Comparison of ENCODE assay signal across 17 cellular contexts in the genomic region with DNA sequence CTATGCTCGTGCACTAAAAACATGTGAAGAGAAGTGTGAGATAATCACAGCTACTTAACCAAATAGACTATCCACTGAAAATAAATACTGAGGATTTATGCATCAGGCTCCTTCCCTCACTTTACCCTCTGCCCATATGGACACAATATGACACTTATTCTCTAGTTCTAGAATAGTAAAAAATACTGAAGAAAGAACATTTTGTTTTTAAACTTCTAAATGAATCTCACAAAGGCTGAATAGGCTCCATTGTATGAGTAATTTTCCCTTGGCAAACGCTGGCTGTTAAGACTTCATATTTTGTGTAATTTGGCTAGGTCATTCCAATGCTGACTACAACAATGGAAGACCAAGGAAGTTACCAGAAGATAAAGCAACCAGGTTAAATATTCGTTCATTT. TPM values are rescaled to one million over a fixed set of nuclear protein-coding genes. Genes with fewer than 3 reads are reported as not detected.
DNase-seq lines count a peak whose midpoint lies in the region; ATAC-seq and TF ChIP-seq lines count a peak whose summit lies in the region.
"Had no signal": no experiment of that assay in that cellular context is flagged by ENCODE, and none has a peak within 500 bp of the region (broad histone marks: within the 10 kb centered on the region; RNA-seq: fewer than 3 reads in every experiment).

No MANE protein-coding gene starts in this region.

- H3K27me3 ChIP-seq in adrenal gland (no peaks in the 10 kb centered on the region), esophagus squamous epithelium (no peaks in the 10 kb centered on the region)
- H3K27me3 ChIP-seq: neutrophil had no signal

- DNase-seq in AG20443 (ENCODE audit: low spot score): peak; percentile 44
- peak in 1 of 7 donors; percentile 13 for DNase-seq in adrenal gland
- no peak for DNase-seq in esophagus squamous epithelium (lab: John Stamatoyannopoulos, UW)
- peak; percentile 62 for DNase-seq in pons (ENCODE audit: low spot score)
- DNase-seq in NCI-H526 (lab: John Stamatoyannopoulos, UW): no peak
- DNase-seq in NCI-H1105 treated with DMSO at 0.1 percent for 48 hours (lab: John Stamatoyannopoulos, UW): no peak
- DNase-seq in NAMALWA (ENCODE audit: low spot score): no peak
- DNase-seq: activated CD4-positive, alpha-beta T cell treated with anti-CD3 and anti-CD28 coated beads, Interleukin-2, amount 50 U/mL, for 4 hours; activated naive CD4-positive, alpha-beta T cell; kidney glomerular epithelial cell; NCI-H1417; NCI-H774; stimulated activated CD4-positive, alpha-beta T cell treated with anti-CD3 and anti-CD28 coated beads, Interleukin-2, amount 100 ng/mL, for 48 hours; SW 1271 had no signal

- WGBS in adrenal gland, 4 donors: 32 to 54% (median 45%) methylated on average over 3 of the region's 3 CpGs
- WGBS in esophagus squamous epithelium, 2 donors: 25 to 44% methylated on average over 3 of the region's 3 CpGs

- TF ChIP-seq POLR2A in adrenal gland (IDR thresholded peaks at IDR 0.05) (no peak), esophagus squamous epithelium (IDR thresholded peaks at IDR 0.05) (no peak)

- intact Hi-C loops in adrenal gland (cut with DNase I): no loop called here
- intact Hi-C loops in esophagus squamous epithelium (cut with DNase I): no loop called here

- no peak overlapping the region for H3K4me3 ChIP-seq in adrenal gland
- no peak overlapping the region for H3K4me3 ChIP-seq in esophagus squamous epithelium

- TF ChIP-seq CTCF in adrenal gland (IDR thresholded peaks at IDR 0.05) (no peak), esophagus squamous epithelium (IDR thresholded peaks at IDR 0.05) (no peak)

- H3K36me3 ChIP-seq in adrenal gland (replicated peaks in 1 of 2): peaks cover 0 to 28% of the 10 kb centered on the region in 2 donors
- peaks cover 0 to 44% (median 3%) of the 10 kb centered on the region in 3 donors for H3K36me3 ChIP-seq in esophagus squamous epithelium

- H3K9me3 ChIP-seq in adrenal gland (replicated peaks in 1 of 3) (no peaks in the 10 kb centered on the region), esophagus squamous epithelium (no peaks in the 10 kb centered on the region)
- H3K9me3 ChIP-seq: neutrophil had no signal

- H3K27ac ChIP-seq in adrenal gland (peak overlapping the region; percentile 1 to 87 (median 76)), esophagus squamous epithelium (peak overlapping the region; percentile 62 to 78 (median 74))
- H3K27ac ChIP-seq: neutrophil had no signal

- peaks cover 31 to 43% of the 10 kb centered on the region in 2 donors for H3K4me1 ChIP-seq in adrenal gland (replicated peaks in 1 of 2)
- H3K4me1 ChIP-seq in esophagus squamous epithelium: peaks cover 15 to 63% (median 37%) of the 10 kb centered on the region in 3 donors

- no peak for ATAC-seq in HG02852 (IDR thresholded peaks at IDR 0.05; ENCODE audit: unreplicated experiment)

RNA-seq across cellular contexts. Expression of gene HPS5, which starts 9.9 kb away (rescaled TPM):
- total RNA-seq in adrenal gland: 10 to 100 TPM; 12.1 to 49.3 (median 23.2) TPM
- polyA plus RNA-seq in adrenal gland: 10 to 100 TPM; 10.5 to 20.2 (median 11.3) TPM
- total RNA-seq in esophagus squamous epithelium: 10 to 100 TPM; 10.8 to 21.2 (median 15.5) TPM

RNA-seq across cellular contexts. Expression of gene GTF2H1, which starts 10.4 kb away (rescaled TPM):
- total RNA-seq in adrenal gland: 10 to 100 TPM; 34.5 to 86.4 (median 44.4) TPM
- 10 to 100 TPM; 18.0 to 49.8 (median 24.7) TPM for polyA plus RNA-seq in adrenal gland
- total RNA-seq in esophagus squamous epithelium: 10 to 100 TPM; 33.5 to 77.4 (median 54.8) TPM

RNA-seq across cellular contexts. Expression of gene SAA1, which starts 45.9 kb away (rescaled TPM):
- total RNA-seq in adrenal gland: 10 to 100 TPM in 5 of 8 donors, 1 to 10 TPM in 3; 1.8 to 38.1 (median 15.2) TPM
- polyA plus RNA-seq in adrenal gland: 1,000 to 10,000 TPM in 1 of 3 donors, 10 to 100 TPM in 2; 20.0 to 1,277 (median 91.0) TPM
- 100 to 1,000 TPM in 1 of 4 donors, 10 to 100 TPM in 2, 1 to 10 TPM in 1; 2.3 to 207 (median 22.6) TPM for total RNA-seq in esophagus squamous epithelium
- total RNA-seq: endothelial cell of umbilical vein had no signal
- polyA plus RNA-seq: endothelial cell of umbilical vein had no signal

Comparison
In these comparisons a context has a peak if more than half of its experiments do, and no peak if none do; other contexts are left out.
1. DNase-seq: peak in AG20443 (single experiment) and pons (single experiment); none in esophagus squamous epithelium (single experiment), NCI-H526 (0 of 2), NCI-H1105 treated with DMSO at 0.1 percent for 48 hours (single experiment) and NAMALWA (single experiment).